In the genomic region with DNA sequence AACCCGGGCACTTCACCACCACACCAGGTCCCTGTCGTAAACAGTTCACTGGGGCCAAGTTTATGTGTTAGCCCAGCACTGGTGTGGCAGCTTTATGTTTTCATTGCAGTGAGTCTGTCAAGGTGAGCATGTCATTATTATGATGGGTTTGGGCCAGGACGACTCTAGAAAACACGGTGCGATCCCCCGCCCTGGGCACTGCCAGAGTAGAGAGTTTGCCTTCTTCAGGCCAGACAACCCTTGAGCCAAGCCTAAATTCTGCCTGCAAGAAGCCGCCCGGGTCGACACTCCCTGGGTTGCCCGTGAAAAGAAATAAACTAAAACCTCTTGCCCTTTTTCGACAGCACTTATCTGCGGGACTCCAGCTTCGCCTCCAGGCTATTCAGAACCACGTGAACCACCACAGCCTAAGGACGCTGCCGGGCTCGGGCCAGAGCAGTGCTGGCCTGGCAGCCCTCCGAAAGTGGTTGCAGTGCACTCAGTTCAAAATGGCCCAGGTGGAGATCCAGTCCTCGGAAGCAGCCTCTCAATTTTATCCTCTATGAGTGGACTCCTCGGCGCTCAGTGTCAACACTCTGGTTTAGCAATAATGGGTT, we compare ENCODE assay signal across 21 cellular contexts.
"Had no signal": no experiment of that assay in that cellular context is flagged by ENCODE, and none has a peak within 500 bp of the region (broad histone marks: within the 10 kb centered on the region; RNA-seq: fewer than 3 reads in every experiment).

No MANE protein-coding gene starts in this region.

- H3K9me3 ChIP-seq: ascending aorta, mucosa of descending colon, neutrophil, pancreas, prostate gland, spleen, tibial nerve had no signal

- H3K27ac Mint-ChIP-seq: activated CD4-positive, alpha-beta memory T cell treated with anti-CD3 and anti-CD28 coated beads, Interleukin-2, amount 10 ng/mL, durations not matched to agents 7 days and 5 days; activated CD4-positive, alpha-beta T cell treated with anti-CD3 and anti-CD28 coated beads, Interleukin-2, amount 10 ng/mL, durations not matched to agents 7 days and 5 days; activated naive CD4-positive, alpha-beta T cell treated with anti-CD3 and anti-CD28 coated beads, Interleukin-2, amount 10 ng/mL, durations not matched to agents 7 days and 5 days; activated naive CD8-positive, alpha-beta T cell treated with anti-CD3 and anti-CD28 coated beads, Interleukin-2, amount 10 ng/mL, durations not matched to agents 7 days and 5 days; activated T-cell treated with anti-CD3 and anti-CD28 coated beads, Interleukin-2, amount 50 U/mL, for 24 hours; natural killer cell treated with Interleukin-12 subunit alpha and Interleukin-12 subunit beta and Interleukin-15 and Interleukin-18, amount 100 ng/mL, for 72 hours had no signal

- DNase-seq: activated CD4-positive, alpha-beta memory T cell treated with anti-CD3 and anti-CD28 coated beads, Interleukin-2, amount 10 ng/mL, durations not matched to agents 7 days and 5 days; activated CD4-positive, alpha-beta T cell treated with anti-CD3 and anti-CD28 coated beads for 1 hour; activated CD4-positive, alpha-beta T cell treated with anti-CD3 and anti-CD28 coated beads, Interleukin-2, amount 10 ng/mL, durations not matched to agents 7 days and 5 days; activated gamma-delta T cell; activated naive CD4-positive, alpha-beta T cell treated with anti-CD3 and anti-CD28 coated beads, Interleukin-2, amount 10 ng/mL, durations not matched to agents 7 days and 5 days; activated naive CD8-positive, alpha-beta T cell treated with anti-CD3 and anti-CD28 coated beads, Interleukin-2, amount 10 ng/mL, durations not matched to agents 7 days and 5 days; activated T-cell treated with anti-CD3 and anti-CD28 coated beads, Interleukin-2, amount 50 U/mL, for 24 hours; cortex of kidney; kidney glomerular epithelial cell; mucosa of descending colon; pancreas; spleen; stimulated activated naive CD4-positive, alpha-beta T cell; T-helper 2 cell had no signal

- H3K36me3 ChIP-seq: ascending aorta, neutrophil, pancreas, prostate gland, spleen, tibial nerve had no signal

- H3K36me3 Mint-ChIP-seq: activated naive CD4-positive, alpha-beta T cell treated with anti-CD3 and anti-CD28 coated beads, Interleukin-2, amount 10 ng/mL, durations not matched to agents 7 days and 5 days; activated naive CD8-positive, alpha-beta T cell treated with anti-CD3 and anti-CD28 coated beads, Interleukin-2, amount 10 ng/mL, durations not matched to agents 7 days and 5 days; natural killer cell treated with Interleukin-12 subunit alpha and Interleukin-12 subunit beta and Interleukin-15 and Interleukin-18, amount 100 ng/mL, for 72 hours had no signal

- H3K4me1 Mint-ChIP-seq: activated CD4-positive, alpha-beta memory T cell treated with anti-CD3 and anti-CD28 coated beads, Interleukin-2, amount 10 ng/mL, durations not matched to agents 7 days and 5 days; activated CD4-positive, alpha-beta T cell treated with anti-CD3 and anti-CD28 coated beads, Interleukin-2, amount 10 ng/mL, durations not matched to agents 7 days and 5 days; activated naive CD4-positive, alpha-beta T cell treated with anti-CD3 and anti-CD28 coated beads, Interleukin-2, amount 10 ng/mL, durations not matched to agents 7 days and 5 days; activated naive CD8-positive, alpha-beta T cell treated with anti-CD3 and anti-CD28 coated beads, Interleukin-2, amount 10 ng/mL, durations not matched to agents 7 days and 5 days had no signal

- H3K4me1 ChIP-seq: ascending aorta, pancreas, prostate gland, spleen, tibial nerve had no signal

- H3K27me3 Mint-ChIP-seq: activated naive CD8-positive, alpha-beta T cell treated with anti-CD3 and anti-CD28 coated beads, Interleukin-2, amount 10 ng/mL, durations not matched to agents 7 days and 5 days; brain had no signal

- H3K27ac ChIP-seq: ascending aorta, epithelial cell of prostate, neutrophil, pancreas, prostate gland, spleen, tibial nerve had no signal

- H3K27me3 ChIP-seq: ascending aorta, neutrophil, pancreas, tibial nerve had no signal

- H3K4me3 ChIP-seq: ascending aorta, mucosa of descending colon, pancreas, prostate gland, spleen, tibial nerve had no signal

- H3K4me3 Mint-ChIP-seq: activated CD4-positive, alpha-beta memory T cell treated with anti-CD3 and anti-CD28 coated beads, Interleukin-2, amount 10 ng/mL, durations not matched to agents 7 days and 5 days; activated CD4-positive, alpha-beta T cell treated with anti-CD3 and anti-CD28 coated beads, Interleukin-2, amount 10 ng/mL, durations not matched to agents 7 days and 5 days; activated naive CD4-positive, alpha-beta T cell treated with anti-CD3 and anti-CD28 coated beads, Interleukin-2, amount 10 ng/mL, durations not matched to agents 7 days and 5 days; activated naive CD8-positive, alpha-beta T cell treated with anti-CD3 and anti-CD28 coated beads, Interleukin-2, amount 10 ng/mL, durations not matched to agents 7 days and 5 days; activated T-cell treated with anti-CD3 and anti-CD28 coated beads, Interleukin-2, amount 50 U/mL, for 24 hours; brain; natural killer cell treated with Interleukin-12 subunit alpha and Interleukin-12 subunit beta and Interleukin-15 and Interleukin-18, amount 100 ng/mL, for 72 hours had no signal

- H3K9me3 Mint-ChIP-seq: activated CD4-positive, alpha-beta memory T cell treated with anti-CD3 and anti-CD28 coated beads, Interleukin-2, amount 10 ng/mL, durations not matched to agents 7 days and 5 days; activated CD4-positive, alpha-beta T cell treated with anti-CD3 and anti-CD28 coated beads, Interleukin-2, amount 10 ng/mL, durations not matched to agents 7 days and 5 days; activated naive CD4-positive, alpha-beta T cell treated with anti-CD3 and anti-CD28 coated beads, Interleukin-2, amount 10 ng/mL, durations not matched to agents 7 days and 5 days; activated naive CD8-positive, alpha-beta T cell treated with anti-CD3 and anti-CD28 coated beads, Interleukin-2, amount 10 ng/mL, durations not matched to agents 7 days and 5 days; activated T-cell treated with anti-CD3 and anti-CD28 coated beads, Interleukin-2, amount 50 U/mL, for 24 hours; brain; natural killer cell treated with Interleukin-12 subunit alpha and Interleukin-12 subunit beta and Interleukin-15 and Interleukin-18, amount 100 ng/mL, for 72 hours had no signal
